In genomic region chr3:13073042-13073906, GRCh38 we compare ENCODE assay signal across 8 cellular contexts. TPM values are rescaled to one million over a fixed set of nuclear protein-coding genes. Genes with fewer than 3 reads are reported as not detected.
DNase-seq lines count a peak whose midpoint lies in the region; ATAC-seq, FAIRE-seq and TF ChIP-seq lines count a peak whose summit lies in the region.

Gene IQSEC1 (minus strand): TSS chr3:13073429. CDS start chr3:13073014, 415 bp downstream.

- no peaks in the 10 kb centered on the region for H3K9me3 ChIP-seq in right lobe of liver

- no peak for FAIRE-seq in urothelium cell line (lab: Jason Lieb, UNC)

- H3K4me3 ChIP-seq in right lobe of liver: no peak within 1 kb of the TSS

- peak; percentile 41 for ATAC-seq in HG03439 (IDR thresholded peaks at IDR 0.05; ENCODE audit: unreplicated experiment)
- peak; percentile 52 for ATAC-seq in central memory CD8-positive, alpha-beta T cell (replicated peaks; ENCODE audit: extremely low read depth, poor library complexity, severe bottlenecking)
- peak in 2 of 4 donors; percentile 11 to 37 for ATAC-seq in right lobe of liver

- no peaks in the 10 kb centered on the region for H3K36me3 ChIP-seq in right lobe of liver

- peaks cover 44% of the 10 kb centered on the region for H3K4me1 Mint-ChIP-seq in central memory CD8-positive, alpha-beta T cell

- peak within 1 kb of the TSS; percentile 71 for H3K27ac Mint-ChIP-seq in central memory CD8-positive, alpha-beta T cell (ENCODE audit: low read depth)

- no peak for TF ChIP-seq POLR2A in right lobe of liver (IDR thresholded peaks at IDR 0.05)

- no peak for TF ChIP-seq CTCF in right lobe of liver (IDR thresholded peaks at IDR 0.05)

- no peaks in the 10 kb centered on the region for H3K36me3 Mint-ChIP-seq in central memory CD8-positive, alpha-beta T cell (ENCODE audit: insufficient read depth)

- intact Hi-C loops in right lobe of liver (cut with DNase I): no loop called here

- peak within 1 kb of the TSS; percentile 73 for H3K4me3 Mint-ChIP-seq in central memory CD8-positive, alpha-beta T cell

- peak; percentile 24 to 80 for DNase-seq in SHP77 (lab: John Stamatoyannopoulos, UW)
- no peak for DNase-seq in SHP77 treated with DMSO at 0.1 percent for 48 hours (lab: John Stamatoyannopoulos, UW)
- peak; percentile 52 for DNase-seq in activated CD4-positive, alpha-beta T cell treated with anti-CD3 and anti-CD28 coated beads for 1 hour
- peak; percentile 35 to 50 for DNase-seq in central memory CD8-positive, alpha-beta T cell (ENCODE audit: low spot score in 2 of 2)
- no peak for DNase-seq in right lobe of liver
- peak; percentile 61 to 72 for DNase-seq in stimulated activated CD4-positive, alpha-beta T cell treated with anti-CD3 and anti-CD28 coated beads, Interleukin-4, amount 100 ng/mL, for 4 hours
- DNase-seq in urothelium cell line (ENCODE audit: low spot score): no peak

- H3K4me1 ChIP-seq in right lobe of liver: peaks cover 0 to 1% (median 0%) of the 10 kb centered on the region in 4 donors

- peaks cover 15% of the 10 kb centered on the region for H3K27me3 Mint-ChIP-seq in central memory CD8-positive, alpha-beta T cell

- H3K9me3 Mint-ChIP-seq in central memory CD8-positive, alpha-beta T cell: no peaks in the 10 kb centered on the region

- no peak within 1 kb of the TSS for H3K27ac ChIP-seq in right lobe of liver

- 55% methylated on average over 9 of the region's 86 CpGs for WGBS in right lobe of liver (ENCODE audit: insufficient coverage, low coverage, low lambda C conversion rate, missing lambda C conversion rate)

- no peaks in the 10 kb centered on the region for H3K27me3 ChIP-seq in right lobe of liver

RNA-seq across cellular contexts. Expression of gene IQSEC1, which starts in this region (rescaled TPM):
- total RNA-seq in right lobe of liver: 10 to 100 TPM; 32.1 to 61.3 (median 48.9) TPM

Comparison
In these comparisons a context has a peak if more than half of its experiments do, and no peak if none do; other contexts are left out.
1. DNase-seq: peak in SHP77 (2 of 2), activated CD4-positive, alpha-beta T cell treated with anti-CD3 and anti-CD28 coated beads for 1 hour (single experiment), central memory CD8-positive, alpha-beta T cell (2 of 2) and stimulated activated CD4-positive, alpha-beta T cell treated with anti-CD3 and anti-CD28 coated beads, Interleukin-4, amount 100 ng/mL, for 4 hours (2 of 2); none in SHP77 treated with DMSO at 0.1 percent for 48 hours (single experiment), right lobe of liver (0 of 3) and urothelium cell line (single experiment).